Comparison of ENCODE assay signal across 8 cellular contexts in genomic region chrX:133005038-133005437, GRCh38. TPM values are rescaled to one million over a fixed set of nuclear protein-coding genes. Genes with fewer than 3 reads are reported as not detected.
DNase-seq lines count a peak whose midpoint lies in the region; ATAC-seq and TF ChIP-seq lines count a peak whose summit lies in the region.

No MANE protein-coding gene starts in this region.

- TF ChIP-seq POLR2A in lower leg skin (IDR thresholded peaks at IDR 0.05): no peak

- no peaks in the 10 kb centered on the region for H3K27me3 ChIP-seq in tibial artery

- no peak overlapping the region for H3K4me3 Mint-ChIP-seq in stimulated activated naive CD8-positive, alpha-beta T cell treated with anti-CD3 and anti-CD28 coated beads, Interleukin-15, amount 100 ng/mL, for 72 hours

- H3K4me1 ChIP-seq in tibial artery: no peaks in the 10 kb centered on the region

- no peaks in the 10 kb centered on the region for H3K36me3 ChIP-seq in tibial artery

- WGBS in lower leg skin, 2 donors: 6 to 19% methylated on average over 2 of the region's 2 CpGs

- no peaks in the 10 kb centered on the region for H3K9me3 Mint-ChIP-seq in stimulated activated naive CD8-positive, alpha-beta T cell treated with anti-CD3 and anti-CD28 coated beads, Interleukin-15, amount 100 ng/mL, for 72 hours

- no peak overlapping the region for H3K27ac Mint-ChIP-seq in stimulated activated naive CD8-positive, alpha-beta T cell treated with anti-CD3 and anti-CD28 coated beads, Interleukin-15, amount 100 ng/mL, for 72 hours

- H3K4me3 ChIP-seq in fibroblast of mammary gland (ENCODE audit: control insufficient read depth, low read depth, low read length): no peak overlapping the region
- no peak overlapping the region for H3K4me3 ChIP-seq in tibial artery
- no peak overlapping the region for H3K4me3 ChIP-seq in lower leg skin (ENCODE audit: low read depth, poor library complexity, severe bottlenecking)

- no peaks in the 10 kb centered on the region for H3K4me1 Mint-ChIP-seq in stimulated activated naive CD8-positive, alpha-beta T cell treated with anti-CD3 and anti-CD28 coated beads, Interleukin-15, amount 100 ng/mL, for 72 hours

- intact Hi-C loops in tibial artery (cut with DNase I; ENCODE audit: low total_unique reads) (no loop called here), lower leg skin (cut with DNase I; ENCODE audit: low total_unique reads) (no loop called here)

- TF ChIP-seq CTCF in fibroblast of mammary gland (conservative IDR thresholded peaks at IDR 0.05; ENCODE audit: control insufficient read depth, insufficient read depth, low read depth, low read length) (peak; percentile 74), tibial artery (IDR thresholded peaks at IDR 0.05) (peak; percentile 44 to 48), lower leg skin (IDR thresholded peaks at IDR 0.05) (no peak)

- H3K27me3 Mint-ChIP-seq in stimulated activated naive CD8-positive, alpha-beta T cell treated with anti-CD3 and anti-CD28 coated beads, Interleukin-15, amount 100 ng/mL, for 72 hours: no peaks in the 10 kb centered on the region

- DNase-seq in SIG-M5 treated with dmso at 0.1 percent for 504 hours (lab: John Stamatoyannopoulos, UW; ENCODE audit: unreplicated experiment) (peak; percentile 1), SIG-M5 (lab: John Stamatoyannopoulos, UW) (no peak), OCI-M1 (lab: John Stamatoyannopoulos, UW) (peak; percentile 2), fibroblast of mammary gland (ENCODE audit: low read depth) (peak; percentile 17), tibial artery (no peak), LoVo (ENCODE audit: low spot score) (no peak), lower leg skin (ENCODE audit: low spot score in 2 of 2) (no peak)
- DNase-seq in stimulated activated naive CD8-positive, alpha-beta T cell treated with anti-CD3 and anti-CD28 coated beads, Interleukin-15, amount 100 ng/mL, for 72 hours: no peak

- no peak for ATAC-seq in stimulated activated naive CD8-positive, alpha-beta T cell treated with anti-CD3 and anti-CD28 coated beads, Interleukin-15, amount 100 ng/mL, for 72 hours

- H3K27ac ChIP-seq in tibial artery: no peak overlapping the region

- no peaks in the 10 kb centered on the region for H3K9me3 ChIP-seq in tibial artery

RNA-seq across cellular contexts. Expression of gene HS6ST2, which starts 46.6 kb away (rescaled TPM):
- total RNA-seq in lower leg skin: under 1 TPM in 2 of 4 donors, not detected in 2; 0.17 to 0.29 TPM

Comparison
In these comparisons a context has a peak if more than half of its experiments do, and no peak if none do; other contexts are left out.
1. DNase-seq: peak in SIG-M5 treated with dmso at 0.1 percent for 504 hours (single experiment), OCI-M1 (single experiment) and fibroblast of mammary gland (single experiment); none in SIG-M5 (single experiment), tibial artery (0 of 2), LoVo (single experiment), lower leg skin (0 of 2) and stimulated activated naive CD8-positive, alpha-beta T cell treated with anti-CD3 and anti-CD28 coated beads, Interleukin-15, amount 100 ng/mL, for 72 hours (0 of 2).
2. CTCF ChIP-seq: peak in fibroblast of mammary gland (single experiment) and tibial artery (2 of 2); none in lower leg skin (0 of 3).